Comparison of ENCODE assay signal across 27 cellular contexts in the genomic region with DNA sequence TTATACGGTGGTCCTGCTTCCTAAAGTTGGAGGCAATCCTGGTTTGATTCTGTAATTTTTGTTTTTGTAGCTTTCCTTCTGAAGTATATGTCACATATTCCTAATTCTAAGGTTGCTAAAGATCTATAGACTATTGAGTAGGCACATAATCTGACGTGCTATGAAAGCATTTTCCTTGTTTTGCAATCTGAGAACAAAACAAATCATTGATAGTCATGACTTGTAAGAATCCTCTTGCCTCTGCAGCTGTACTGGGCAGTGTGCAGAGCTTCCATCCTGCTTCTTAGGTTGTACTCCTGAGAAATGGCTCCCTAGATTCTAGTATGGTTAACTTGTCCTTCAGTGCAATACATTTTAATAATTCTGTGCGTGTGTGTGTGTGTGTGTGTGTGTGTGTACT. TPM values are rescaled to one million over a fixed set of nuclear protein-coding genes. Genes with fewer than 3 reads are reported as not detected.
A peak's percentile ranks its signal among the peaks of the same experiment; 100 is the strongest.
DNase-seq lines count a peak whose midpoint lies in the region; ATAC-seq and TF ChIP-seq lines count a peak whose summit lies in the region.
"Had no signal": no experiment of that assay in that cellular context is flagged by ENCODE, and none has a peak within 500 bp of the region (broad histone marks: within the 10 kb centered on the region; RNA-seq: fewer than 3 reads in every experiment).

No MANE protein-coding gene starts in this region.

- no peak for TF ChIP-seq POLR2A in gastrocnemius medialis (IDR thresholded peaks at IDR 0.05)

- no peak for ATAC-seq in gastrocnemius medialis
- ATAC-seq: CD8-positive, alpha-beta T cell had no signal

- peaks cover 3 to 5% of the 10 kb centered on the region in 2 donors for H3K4me1 ChIP-seq in gastrocnemius medialis
- H3K4me1 ChIP-seq: SJSA1 had no signal

- H3K4me3 ChIP-seq in MG63 (no peak overlapping the region), gastrocnemius medialis (no peak overlapping the region)
- H3K4me3 ChIP-seq: GM23248, SJSA1 had no signal

- H3K27ac ChIP-seq in angular gyrus (ENCODE audit: low read depth, low read length) (peak overlapping the region; percentile 31), gastrocnemius medialis (no peak overlapping the region)
- H3K27ac ChIP-seq: C4-2B, GM23248, SJSA1 had no signal

- no peaks in the 10 kb centered on the region for H3K36me3 ChIP-seq in MG63
- H3K36me3 ChIP-seq in gastrocnemius medialis: no peaks in the 10 kb centered on the region
- H3K36me3 ChIP-seq: SJSA1 had no signal

- H3K9me3 ChIP-seq in MG63 (no peaks in the 10 kb centered on the region; the same call in 1 of the 2 replicates), gastrocnemius medialis (no peaks in the 10 kb centered on the region)
- H3K9me3 ChIP-seq: SJSA1 had no signal

- DNase-seq in foreskin melanocyte (peak; percentile 41), pons (ENCODE audit: low spot score) (peak; percentile 71), NCI-H1092 treated with DMSO at 0.1 percent for 48 hours (lab: John Stamatoyannopoulos, UW) (no peak), MG63 (no peak), HCEC 1CT (no peak), gastrocnemius medialis (no peak)
- DNase-seq: Caco-2; CD8-positive, alpha-beta T cell; DMS 273 treated with DMSO at 0.1 percent for 48 hours; DMS79; EL; GDM1; GM23248; H9; HFFc6; KBM-7; NCI-H2029; NCI-H446; NCI-H524 treated with DMSO at 0.1 percent for 48 hours; NCI-H82; NK-92 treated with Interleukin-12 subunit alpha and Interleukin-12 subunit beta, amount 100 ng/mL, for 24 hours; Right ventricle myocardium superior; RPMI8226 had no signal

- H3K27me3 ChIP-seq in MG63 (no peaks in the 10 kb centered on the region; the same call in 1 of the 2 replicates), gastrocnemius medialis (no peaks in the 10 kb centered on the region)
- H3K27me3 ChIP-seq: SJSA1 had no signal

- in situ Hi-C loops in gastrocnemius medialis (cut with MboI; ENCODE audit: low sequenced_read_pairs in 4 of 4): no loop called here

- TF ChIP-seq CTCF in gastrocnemius medialis (IDR thresholded peaks at IDR 0.05 in 4 of 5, conservative IDR thresholded peaks at IDR 0.05 in 1 of 5): no peak

- intact Hi-C loops in gastrocnemius medialis (cut with DNase I; ENCODE audit: low total_unique reads): loop anchor here (10.0 kb wide), 1 partner anchor 164 kb away; no protein-coding TSS in a partner anchor

RNA-seq across cellular contexts. Expression of a gene that starts 35.4 kb away (rescaled TPM):
- not detected in 2 replicates for total RNA-seq in MG63 (2014; rRNA removed; shearing (Covaris generic); ENCODE audit: low replicate concordance)
- total RNA-seq in gastrocnemius medialis: 1 to 10 TPM; 2.5 to 6.5 (median 2.7) TPM
- total RNA-seq: CD8-positive, alpha-beta T cell; LHCN-M2 had no signal

Comparison
In these comparisons a context has a peak if more than half of its experiments do, and no peak if none do; other contexts are left out.
1. DNase-seq: peak in foreskin melanocyte (single experiment) and pons (single experiment); none in NCI-H1092 treated with DMSO at 0.1 percent for 48 hours (single experiment), MG63 (single experiment), HCEC 1CT (single experiment) and gastrocnemius medialis (0 of 2).